ENCODE assay signal across 9 cellular contexts in the genomic region with DNA sequence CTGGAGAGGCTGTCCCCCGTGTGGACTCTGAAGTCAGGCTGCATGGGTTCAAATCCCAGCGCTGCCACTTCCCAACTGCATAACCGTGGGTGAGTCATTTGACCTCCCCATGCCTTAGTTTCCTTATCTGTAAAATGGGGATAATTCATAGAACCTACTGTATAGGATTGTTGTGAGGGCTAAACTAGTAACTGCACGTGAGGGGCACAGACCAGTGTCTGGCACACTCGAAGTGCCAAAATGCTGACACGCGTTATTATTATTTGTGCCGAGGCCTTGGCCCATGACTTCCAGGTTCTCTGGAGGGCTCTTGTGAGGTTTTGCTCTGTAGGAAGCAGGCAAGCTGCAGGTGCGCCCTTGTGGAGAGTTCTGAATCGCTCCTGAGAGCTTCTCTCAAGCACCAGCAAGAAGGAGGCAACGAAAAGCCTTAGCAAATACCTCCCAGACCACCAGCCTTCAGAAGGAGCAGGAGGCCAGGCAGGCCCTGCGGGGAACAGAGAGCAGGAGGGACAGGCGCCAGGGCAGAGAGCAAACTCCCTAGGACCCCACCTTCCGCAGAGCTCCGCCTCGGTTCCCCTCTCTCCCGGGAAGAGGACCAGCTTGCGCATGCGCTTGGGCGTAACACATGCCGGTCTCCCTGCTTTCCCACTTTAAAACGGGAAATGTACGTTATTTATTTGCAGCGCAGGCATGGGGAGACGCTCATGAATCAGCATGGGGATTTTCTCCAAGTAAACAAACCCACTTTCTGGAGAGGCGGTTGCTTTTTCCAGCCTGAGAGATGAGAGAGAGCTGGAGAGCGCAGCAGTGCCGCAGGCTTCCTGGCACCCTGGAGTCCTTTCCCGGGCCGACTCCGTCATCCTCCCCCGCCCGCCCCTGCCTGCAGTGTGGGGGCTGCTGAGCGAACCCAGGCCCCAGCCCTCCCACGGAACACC. TPM values are rescaled to one million over a fixed set of nuclear protein-coding genes. Genes with fewer than 3 reads are reported as not detected.
DNase-seq lines count a peak whose midpoint lies in the region; ATAC-seq and TF ChIP-seq lines count a peak whose summit lies in the region.
"Had no signal": no experiment of that assay in that cellular context is flagged by ENCODE, and none has a peak within 500 bp of the region (broad histone marks: within the 10 kb centered on the region; RNA-seq: fewer than 3 reads in every experiment).

No MANE protein-coding gene starts in this region.

- peaks cover 5% of the 10 kb centered on the region for H3K27me3 Mint-ChIP-seq in glutamatergic neuron (ENCODE audit: unreplicated experiment)

- H3K36me3 ChIP-seq in vagina = no peaks in the 10 kb centered on the region

- no peaks in the 10 kb centered on the region for H3K4me1 Mint-ChIP-seq in glutamatergic neuron (ENCODE audit: low read depth, unreplicated experiment)

- intact Hi-C loops in Right ventricle myocardium inferior (cut with DNase I) (no loop called here), cardiac septum (cut with DNase I) (no loop called here), vagina (cut with DNase I) (no loop called here)

- H3K4me3 ChIP-seq in vagina = peak overlapping the region; percentile 19 to 25

- ATAC-seq in Right ventricle myocardium inferior (no peak), HG03378 (IDR thresholded peaks at IDR 0.05; ENCODE audit: unreplicated experiment) (no peak)

- no peaks in the 10 kb centered on the region for H3K36me3 Mint-ChIP-seq in glutamatergic neuron (ENCODE audit: unreplicated experiment)

- TF ChIP-seq POLR2A in vagina (IDR thresholded peaks at IDR 0.05) = no peak

- H3K27me3 ChIP-seq in vagina = no peaks in the 10 kb centered on the region

- peaks cover 5% of the 10 kb centered on the region for H3K4me1 ChIP-seq in vagina

- no peak overlapping the region for H3K27ac ChIP-seq in vagina

- peak overlapping the region; percentile 71 for H3K4me3 Mint-ChIP-seq in glutamatergic neuron (ENCODE audit: unreplicated experiment)

- no peaks in the 10 kb centered on the region for H3K9me3 ChIP-seq in vagina

- H3K9me3 Mint-ChIP-seq in glutamatergic neuron (ENCODE audit: unreplicated experiment) = peaks cover 3% of the 10 kb centered on the region

- TF ChIP-seq CTCF in glutamatergic neuron (IDR thresholded peaks at IDR 0.05; ENCODE audit: partially characterized antibody, unreplicated experiment) = no peak
- TF ChIP-seq CTCF in vagina (IDR thresholded peaks at IDR 0.05) = no peak

- no peak overlapping the region for H3K27ac Mint-ChIP-seq in glutamatergic neuron (ENCODE audit: unreplicated experiment)

- DNase-seq in Right ventricle myocardium inferior (ENCODE audit: missing footprints) (peak; percentile 70), cardiac septum (ENCODE audit: low spot score) (no peak), glutamatergic neuron (peak; percentile 69), mucosa of gallbladder (ENCODE audit: low spot score) (peak; percentile 11), vagina (ENCODE audit: extremely low spot score in 2 of 2) (peak in 1 of 2 donors; percentile 74), germinal center (ENCODE audit: low spot score) (no peak), GOT3 (lab: John Stamatoyannopoulos, UW) (no peak)
- DNase-seq: NCI-H1694 had no signal

RNA-seq across cellular contexts. Expression of a gene that starts 39.6 kb away (rescaled TPM):
- 0.08 TPM for total RNA-seq in Right ventricle myocardium inferior
- total RNA-seq in cardiac septum = not detected
- total RNA-seq in glutamatergic neuron (ENCODE audit: unreplicated experiment) = 2.0 TPM
- total RNA-seq in mucosa of gallbladder = 0.17 TPM
- total RNA-seq in vagina = 0.25 TPM

Comparison
In these comparisons a context has a peak if more than half of its experiments do, and no peak if none do; other contexts are left out.
1. DNase-seq: peak in Right ventricle myocardium inferior (single experiment), glutamatergic neuron (single experiment) and mucosa of gallbladder (single experiment); none in cardiac septum (single experiment), germinal center (single experiment) and GOT3 (single experiment).